8 cellular contexts compared by ENCODE assay signal in genomic region chr4:442685-443519, GRCh38. TPM values are rescaled to one million over a fixed set of nuclear protein-coding genes. Genes with fewer than 3 reads are reported as not detected.
DNase-seq lines count a peak whose midpoint lies in the region; ATAC-seq, FAIRE-seq and TF ChIP-seq lines count a peak whose summit lies in the region.
"Not testable (repeated sequence)": the region's sequence is repeated elsewhere in the genome, so short reads cannot be mapped to it uniquely, and the experiment has no call there.

No MANE protein-coding gene starts in this region.

- POLR2A ChIA-PET in CD8-positive, alpha-beta T cell (lab: Charles Lee), result interaction anchor here (0.8 kb wide), 1 partner anchor 31 kb away, joined by 4 read pairs; no protein-coding TSS in a partner anchor
- POLR2A ChIA-PET in HCT116 (lab: Charles Lee); HepG2 (lab: Yijun Ruan, JAX): not testable (repeated sequence)

- not testable (repeated sequence) for H4K20me1 ChIP-seq in HCT116 (ENCODE audit: insufficient read depth); HepG2 (ENCODE audit: insufficient read depth, low read length)

- TF ChIP-seq CTCF in CD8-positive, alpha-beta T cell (IDR thresholded peaks at IDR 0.05); HCT116 (IDR thresholded peaks at IDR 0.05 in 2 of 3, conservative IDR thresholded peaks at IDR 0.05 in 1 of 3; ENCODE audit: borderline replicate concordance in 1 of 3, insufficient read depth in 1 of 3, low read depth in 2 of 3, low read length in 2 of 3); HepG2 (CRISPR knock-in tag; IDR thresholded peaks at IDR 0.05); thoracic aorta (IDR thresholded peaks at IDR 0.05): not testable (repeated sequence)

- H3K9me3 Mint-ChIP-seq in CD8-positive, alpha-beta T cell, result peaks cover 48% of the 10 kb centered on the region
- peaks cover 69% of the 10 kb centered on the region for H3K9me3 Mint-ChIP-seq in T-helper 1 cell treated with Interleukin-12 subunit alpha and Interleukin-12 subunit beta and Interleukin-4 antibody, amounts not matched to agents 30 μg/mL and 1 μg/mL, for 36 hours
- peaks cover 61% of the 10 kb centered on the region for H3K9me3 Mint-ChIP-seq in activated naive CD8-positive, alpha-beta T cell treated with anti-CD3 and anti-CD28 coated beads, Interleukin-2, amount 50 U/mL, for 24 hours
- H3K9me3 Mint-ChIP-seq in natural killer cell treated with Interleukin-12 subunit alpha and Interleukin-12 subunit beta and Interleukin-15 and Interleukin-18, amount 100 ng/mL, for 72 hours, result peaks cover 28% of the 10 kb centered on the region

- not testable (repeated sequence) for H3K4me2 ChIP-seq in HCT116 (ENCODE audit: low read length); HepG2 (ENCODE audit: low read depth, low read length)

- peaks cover 13% of the 10 kb centered on the region for H3K36me3 ChIP-seq in CD8-positive, alpha-beta T cell (ENCODE audit: insufficient read depth, low read length)
- H3K36me3 ChIP-seq in HCT116 (ENCODE audit: control insufficient read depth in 1 of 2, insufficient read depth in 2 of 2, low read length in 2 of 2), result peaks cover 0 to 28% of the 10 kb centered on the region in 2 experiments; a peak in 1 of 4 replicates
- peaks cover 13% of the 10 kb centered on the region for H3K36me3 ChIP-seq in effector memory CD4-positive, alpha-beta T cell (ENCODE audit: control insufficient read depth, insufficient read depth, low read length)
- H3K36me3 ChIP-seq in HepG2 (replicated peaks in 1 of 2; ENCODE audit: control insufficient read depth in 1 of 2, insufficient read depth in 2 of 2, low read length in 2 of 2), result peaks cover 4 to 27% of the 10 kb centered on the region in 2 experiments; a peak in 4 of 5 replicates
- peaks cover 39% of the 10 kb centered on the region for H3K36me3 ChIP-seq in thoracic aorta

- H3K4me1 ChIP-seq in CD8-positive, alpha-beta T cell (ENCODE audit: insufficient read depth, low read length); HCT116 (ENCODE audit: control insufficient read depth in 1 of 2, insufficient read depth in 2 of 2, low read length in 2 of 2); effector memory CD4-positive, alpha-beta T cell (ENCODE audit: control insufficient read depth, insufficient read depth, low read length, poor library complexity, severe bottlenecking); HepG2 (ENCODE audit: insufficient read depth, low read length); thoracic aorta (ENCODE audit: control insufficient read depth in 1 of 2, low read depth in 2 of 2): not testable (repeated sequence)

- H3K9ac ChIP-seq in HCT116 (ENCODE audit: low read length); HepG2 (ENCODE audit: insufficient read depth, low read depth, low read length): not testable (repeated sequence)

- not testable (repeated sequence) for TF ChIP-seq RAD21 in HCT116 (IDR thresholded peaks at IDR 0.05; ENCODE audit: low read depth); HepG2 (CRISPR knock-in tag; IDR thresholded peaks at IDR 0.05)

- not testable (repeated sequence) for TF ChIP-seq POLR2A in HCT116 (IDR thresholded peaks at IDR 0.05; ENCODE audit: borderline replicate concordance, extremely low read depth, insufficient read depth, insufficient read length); HepG2 (IDR thresholded peaks at IDR 0.05; ENCODE audit: insufficient read depth in 1 of 2, low read depth in 2 of 2, low read length in 2 of 2)

- H3K27me3 Mint-ChIP-seq in CD8-positive, alpha-beta T cell (ENCODE audit: low read depth); T-helper 1 cell treated with Interleukin-12 subunit alpha and Interleukin-12 subunit beta and Interleukin-4 antibody, amounts not matched to agents 30 μg/mL and 1 μg/mL, for 36 hours (ENCODE audit: low read depth); activated naive CD8-positive, alpha-beta T cell treated with anti-CD3 and anti-CD28 coated beads, Interleukin-2, amount 50 U/mL, for 24 hours; natural killer cell treated with Interleukin-12 subunit alpha and Interleukin-12 subunit beta and Interleukin-15 and Interleukin-18, amount 100 ng/mL, for 72 hours: not testable (repeated sequence)

- H3K79me2 ChIP-seq in HCT116 (ENCODE audit: insufficient read depth, low read length), result peaks cover 32% of the 10 kb centered on the region
- H3K79me2 ChIP-seq in HepG2 (ENCODE audit: insufficient read depth, low read length), result not testable (repeated sequence)

- intact Hi-C loops in CD8-positive, alpha-beta T cell (cut with DNase I, micrococcal nuclease), result loop anchor here (5.0 kb wide), 2 partner anchors 39 to 66 kb away; no protein-coding TSS in a partner anchor
- intact Hi-C loops in HCT116 (cut with micrococcal nuclease); HepG2 (cut with micrococcal nuclease; ENCODE audit: unreplicated experiment): not testable (repeated sequence)

- H2AFZ ChIP-seq in HCT116 (ENCODE audit: low read depth, low read length, poor library complexity, severe bottlenecking); HepG2 (ENCODE audit: low read length): not testable (repeated sequence)

- H3K4me3 Mint-ChIP-seq in CD8-positive, alpha-beta T cell; T-helper 1 cell treated with Interleukin-12 subunit alpha and Interleukin-12 subunit beta and Interleukin-4 antibody, amounts not matched to agents 30 μg/mL and 1 μg/mL, for 36 hours; activated naive CD8-positive, alpha-beta T cell treated with anti-CD3 and anti-CD28 coated beads, Interleukin-2, amount 50 U/mL, for 24 hours; natural killer cell treated with Interleukin-12 subunit alpha and Interleukin-12 subunit beta and Interleukin-15 and Interleukin-18, amount 100 ng/mL, for 72 hours: not testable (repeated sequence)

- not testable (repeated sequence) for H3K27me3 ChIP-seq in CD8-positive, alpha-beta T cell (ENCODE audit: insufficient read depth, low read length); HCT116 (ENCODE audit: insufficient read depth, low read length); effector memory CD4-positive, alpha-beta T cell (replicated peaks; ENCODE audit: control insufficient read depth, insufficient read depth, low read length, poor library complexity, severe bottlenecking); HepG2 (ENCODE audit: control insufficient read depth in 1 of 2, insufficient read depth in 2 of 2, low read length in 2 of 2); thoracic aorta (replicated peaks; ENCODE audit: insufficient read depth)

- in situ Hi-C loops in HepG2 (cut with HindIII; ENCODE audit: extremely low pct_ligation_motif_present, low pct_unique_long_range_greater_than_20kb), result not testable (repeated sequence)

- RAD21 ChIA-PET in HCT116 (lab: Charles Lee; ENCODE audit: low non-redundant PET in 1 of 2, low total read pairs in 2 of 2, uncharacterized antibody in 2 of 2, unreplicated experiment in 2 of 2), result not testable (repeated sequence)

- not testable (repeated sequence) for TF ChIP-seq EP300 in HepG2 (IDR thresholded peaks at IDR 0.05; ENCODE audit: low read depth in 2 of 2, low read length in 2 of 2); HepG2 (CRISPR knock-in tag; IDR thresholded peaks at IDR 0.05; ENCODE audit: borderline replicate concordance)

- H3K27ac Mint-ChIP-seq in CD8-positive, alpha-beta T cell, result not testable (repeated sequence)
- peak overlapping the region; percentile 42 for H3K27ac Mint-ChIP-seq in T-helper 1 cell treated with Interleukin-12 subunit alpha and Interleukin-12 subunit beta and Interleukin-4 antibody, amounts not matched to agents 30 μg/mL and 1 μg/mL, for 36 hours
- peak overlapping the region; percentile 2 for H3K27ac Mint-ChIP-seq in activated naive CD8-positive, alpha-beta T cell treated with anti-CD3 and anti-CD28 coated beads, Interleukin-2, amount 50 U/mL, for 24 hours
- peak overlapping the region; percentile 7 to 28 for H3K27ac Mint-ChIP-seq in natural killer cell treated with Interleukin-12 subunit alpha and Interleukin-12 subunit beta and Interleukin-15 and Interleukin-18, amount 100 ng/mL, for 72 hours

- WGBS in HepG2 (ENCODE audit: low lambda C conversion rate), result 95% methylated on average over 10 of the region's 10 CpGs

- FAIRE-seq in HepG2 (lab: Jason Lieb, UNC), result not testable (repeated sequence)

- H3K27ac ChIP-seq in CD8-positive, alpha-beta T cell (ENCODE audit: low read depth, low read length); HCT116 (ENCODE audit: low read depth, low read length); effector memory CD4-positive, alpha-beta T cell (ENCODE audit: insufficient read depth, low read length, poor library complexity, severe bottlenecking); HepG2 (ENCODE audit: extremely low read length, insufficient read depth, low read length); thoracic aorta: not testable (repeated sequence)

- H3K4me1 Mint-ChIP-seq in CD8-positive, alpha-beta T cell (ENCODE audit: low read depth); T-helper 1 cell treated with Interleukin-12 subunit alpha and Interleukin-12 subunit beta and Interleukin-4 antibody, amounts not matched to agents 30 μg/mL and 1 μg/mL, for 36 hours (ENCODE audit: low read depth); activated naive CD8-positive, alpha-beta T cell treated with anti-CD3 and anti-CD28 coated beads, Interleukin-2, amount 50 U/mL, for 24 hours: not testable (repeated sequence)
- peaks cover 0 to 13% of the 10 kb centered on the region in 2 donors for H3K4me1 Mint-ChIP-seq in natural killer cell treated with Interleukin-12 subunit alpha and Interleukin-12 subunit beta and Interleukin-15 and Interleukin-18, amount 100 ng/mL, for 72 hours (ENCODE audit: low read depth in 2 of 2)

- H3K9me3 ChIP-seq in CD8-positive, alpha-beta T cell (ENCODE audit: low read length), result peaks cover 65% of the 10 kb centered on the region
- H3K9me3 ChIP-seq in HCT116 (ENCODE audit: control insufficient read depth in 1 of 2, insufficient read depth in 1 of 2, low read depth in 1 of 2, low read length in 2 of 2), result peaks cover 49 to 92% of the 10 kb centered on the region in 2 experiments
- H3K9me3 ChIP-seq in effector memory CD4-positive, alpha-beta T cell (ENCODE audit: control insufficient read depth, low read length), result peaks cover 91% of the 10 kb centered on the region
- H3K9me3 ChIP-seq in HepG2 (ENCODE audit: low read length), result peaks cover 100% of the 10 kb centered on the region
- H3K9me3 ChIP-seq in thoracic aorta, result peaks cover 100% of the 10 kb centered on the region

- CTCF ChIA-PET in CD8-positive, alpha-beta T cell (lab: Charles Lee); HCT116 (lab: Charles Lee); HepG2 (lab: Yijun Ruan, JAX; ENCODE audit: low intra/inter-chr PET ratio, low total read pairs): not testable (repeated sequence)

- peaks cover 71% of the 10 kb centered on the region for H3K36me3 Mint-ChIP-seq in CD8-positive, alpha-beta T cell
- peaks cover 54% of the 10 kb centered on the region for H3K36me3 Mint-ChIP-seq in T-helper 1 cell treated with Interleukin-12 subunit alpha and Interleukin-12 subunit beta and Interleukin-4 antibody, amounts not matched to agents 30 μg/mL and 1 μg/mL, for 36 hours (ENCODE audit: low read depth)
- H3K36me3 Mint-ChIP-seq in activated naive CD8-positive, alpha-beta T cell treated with anti-CD3 and anti-CD28 coated beads, Interleukin-2, amount 50 U/mL, for 24 hours (ENCODE audit: low read depth), result peaks cover 86% of the 10 kb centered on the region
- peaks cover 70% of the 10 kb centered on the region for H3K36me3 Mint-ChIP-seq in natural killer cell treated with Interleukin-12 subunit alpha and Interleukin-12 subunit beta and Interleukin-15 and Interleukin-18, amount 100 ng/mL, for 72 hours

- not testable (repeated sequence) for DNase-seq in CD8-positive, alpha-beta T cell; HCT116 (ENCODE audit: low read depth, low spot score); activated naive CD8-positive, alpha-beta T cell treated with anti-CD3 and anti-CD28 coated beads, Interleukin-2, amount 50 U/mL, for 24 hours; effector memory CD4-positive, alpha-beta T cell; HepG2 (ENCODE audit: low spot score); natural killer cell treated with Interleukin-12 subunit alpha and Interleukin-12 subunit beta and Interleukin-15 and Interleukin-18, amount 100 ng/mL, for 72 hours (ENCODE audit: low spot score); thoracic aorta (ENCODE audit: low spot score)

- peak overlapping the region; percentile 8 for H3K4me3 ChIP-seq in CD8-positive, alpha-beta T cell (ENCODE audit: low read depth, low read length)
- H3K4me3 ChIP-seq in HCT116 (replicated peaks in 1 of 2; ENCODE audit: low read depth in 1 of 2, low read length in 2 of 2); HepG2 (replicated peaks in 1 of 3; ENCODE audit: insufficient read depth in 1 of 3, low read depth in 2 of 3, low read length in 3 of 3): not testable (repeated sequence)
- peak overlapping the region; percentile 11 for H3K4me3 ChIP-seq in effector memory CD4-positive, alpha-beta T cell (ENCODE audit: insufficient read depth, low read depth, low read length, poor library complexity, severe bottlenecking)
- peak overlapping the region; percentile 36 for H3K4me3 ChIP-seq in thoracic aorta

- H3K9me2 ChIP-seq in HCT116 (ENCODE audit: insufficient read depth), result not testable (repeated sequence)

- not testable (repeated sequence) for BruUV-seq in HCT116 (replicated peaks; lab: Mats Ljungman, UMichigan); HepG2 (replicated peaks; lab: Mats Ljungman, UMichigan)

- not testable (repeated sequence) for ATAC-seq in CD8-positive, alpha-beta T cell; HCT116; activated naive CD8-positive, alpha-beta T cell treated with anti-CD3 and anti-CD28 coated beads, Interleukin-2, amount 50 U/mL, for 24 hours; HepG2; natural killer cell treated with Interleukin-12 subunit alpha and Interleukin-12 subunit beta and Interleukin-15 and Interleukin-18, amount 100 ng/mL, for 72 hours; thoracic aorta (ENCODE audit: insufficient number of reproducible peaks, low FRiP score, low read depth)

RNA-seq across cellular contexts. Expression of gene ZNF721, which starts 56.1 kb away (rescaled TPM):
- total RNA-seq in CD8-positive, alpha-beta T cell, result 10 to 100 TPM; 44.9 to 45.2 TPM
- total RNA-seq in HCT116 (2021; ENCODE audit: unreplicated experiment), result 34.5 TPM
- 25.5 and 29.2 TPM in 2 replicates for polyA plus RNA-seq in HCT116 (2012)
- total RNA-seq in HepG2 (2016; rRNA removed; fragmentation: Illumina TruSeq; extraction: Trizol), result 22.1 and 30.8 TPM in 2 replicates
- 5.8 and 6.7 TPM in 2 replicates for total RNA-seq in HepG2 (2016; cell fraction: cytosol; rRNA removed; fragmentation: Illumina TruSeq; extraction: Trizol; ENCODE audit: low read depth)
- total RNA-seq in HepG2 (2016; cell fraction: insoluble cytoplasmic fraction; rRNA removed; fragmentation: Illumina TruSeq; extraction: Trizol), result 19.8 and 25.5 TPM in 2 replicates
- total RNA-seq in HepG2 (2016; cell fraction: membrane; rRNA removed; fragmentation: Illumina TruSeq; extraction: Trizol), result 9.7 and 10.0 TPM in 2 replicates
- 52.2 and 56.6 TPM in 2 replicates for total RNA-seq in HepG2 (2016; cell fraction: nucleus; rRNA removed; fragmentation: Illumina TruSeq; extraction: Trizol)
- polyA plus RNA-seq in HepG2 (2011; rRNA removed), result 7.3 and 8.5 TPM in 2 replicates
- polyA plus RNA-seq in HepG2 (2011; cell fraction: cytosol; rRNA removed), result 4.1 and 5.4 TPM in 2 replicates
- 9.3 and 11.0 TPM in 2 replicates for polyA plus RNA-seq in HepG2 (2011; cell fraction: nucleus; rRNA removed)
- polyA plus RNA-seq in HepG2 (2012), result 15.8 and 19.1 TPM in 2 replicates
- polyA plus RNA-seq in HepG2 (2016; cell fraction: cytosol; fragmentation: Illumina TruSeq; extraction: Trizol; ENCODE audit: low read depth), result 3.4 and 4.8 TPM in 2 replicates
- polyA plus RNA-seq in HepG2 (2016; cell fraction: insoluble cytoplasmic fraction; fragmentation: Illumina TruSeq; extraction: Trizol; ENCODE audit: low read depth), result 17.6 and 19.7 TPM in 2 replicates
- 3.4 and 3.9 TPM in 2 replicates for polyA plus RNA-seq in HepG2 (2016; cell fraction: membrane; fragmentation: Illumina TruSeq; extraction: Trizol; ENCODE audit: low read depth)
- polyA plus RNA-seq in HepG2 (2016; cell fraction: nucleus; fragmentation: Illumina TruSeq; extraction: Trizol; ENCODE audit: insufficient read depth, low read depth), result 46.6 and 52.5 TPM in 2 replicates
- polyA minus RNA-seq in HepG2 (2011; rRNA and poly(A)+ RNA removed; ENCODE audit: low replicate concordance), result 9.2 and 12.5 TPM in 2 replicates
- polyA minus RNA-seq in HepG2 (2011; cell fraction: cytosol; rRNA and poly(A)+ RNA removed), result 8.0 and 10.3 TPM in 2 replicates
- polyA minus RNA-seq in HepG2 (2011; cell fraction: nucleus; rRNA and poly(A)+ RNA removed), result 63.2 and 68.8 TPM in 2 replicates
- total RNA-seq in natural killer cell treated with Interleukin-12 subunit alpha and Interleukin-12 subunit beta and Interleukin-15 and Interleukin-18, amount 100 ng/mL, for 72 hours, result 10 to 100 TPM; 30.7 to 48.6 TPM
- 10 to 100 TPM; 12.2 to 45.5 TPM for total RNA-seq in thoracic aorta

RNA-seq across cellular contexts. Expression of gene PIGG, which starts 56.1 kb away (rescaled TPM):
- total RNA-seq in CD8-positive, alpha-beta T cell, result 10 to 100 TPM; 58.7 to 61.4 TPM
- total RNA-seq in HCT116 (2021; ENCODE audit: unreplicated experiment) (38.6 TPM), HepG2 (2016; rRNA removed; fragmentation: Illumina TruSeq; extraction: Trizol) (15.2 and 34.4 TPM in 2 replicates), thoracic aorta (10 to 100 TPM; 46.6 to 74.3 TPM)
- 25.0 and 29.6 TPM in 2 replicates for polyA plus RNA-seq in HCT116 (2012)
- 7.6 and 8.9 TPM in 2 replicates for total RNA-seq in HepG2 (2016; cell fraction: cytosol; rRNA removed; fragmentation: Illumina TruSeq; extraction: Trizol; ENCODE audit: low read depth)
- total RNA-seq in HepG2 (2016; cell fraction: insoluble cytoplasmic fraction; rRNA removed; fragmentation: Illumina TruSeq; extraction: Trizol), result 13.6 and 34.0 TPM in 2 replicates
- 11.8 and 14.1 TPM in 2 replicates for total RNA-seq in HepG2 (2016; cell fraction: membrane; rRNA removed; fragmentation: Illumina TruSeq; extraction: Trizol)
- total RNA-seq in HepG2 (2016; cell fraction: nucleus; rRNA removed; fragmentation: Illumina TruSeq; extraction: Trizol), result 49.2 and 56.6 TPM in 2 replicates
- 48.9 and 49.7 TPM in 2 replicates for polyA plus RNA-seq in HepG2 (2011; rRNA removed)
- polyA plus RNA-seq in HepG2 (2011; cell fraction: cytosol; rRNA removed), result 22.7 and 24.8 TPM in 2 replicates
- 174 and 175 TPM in 2 replicates for polyA plus RNA-seq in HepG2 (2011; cell fraction: nucleus; rRNA removed)
- polyA plus RNA-seq in HepG2 (2012), result 26.4 and 37.4 TPM in 2 replicates
- polyA plus RNA-seq in HepG2 (2016; cell fraction: cytosol; fragmentation: Illumina TruSeq; extraction: Trizol; ENCODE audit: low read depth), result 3.8 and 4.2 TPM in 2 replicates
- 10.8 and 13.5 TPM in 2 replicates for polyA plus RNA-seq in HepG2 (2016; cell fraction: insoluble cytoplasmic fraction; fragmentation: Illumina TruSeq; extraction: Trizol; ENCODE audit: low read depth)
- polyA plus RNA-seq in HepG2 (2016; cell fraction: membrane; fragmentation: Illumina TruSeq; extraction: Trizol; ENCODE audit: low read depth), result 7.6 and 7.7 TPM in 2 replicates
- polyA plus RNA-seq in HepG2 (2016; cell fraction: nucleus; fragmentation: Illumina TruSeq; extraction: Trizol; ENCODE audit: insufficient read depth, low read depth), result 84.5 and 84.7 TPM in 2 replicates
- 58.1 and 71.6 TPM in 2 replicates for polyA minus RNA-seq in HepG2 (2011; rRNA and poly(A)+ RNA removed; ENCODE audit: low replicate concordance)
- polyA minus RNA-seq in HepG2 (2011; cell fraction: cytosol; rRNA and poly(A)+ RNA removed), result 14.6 and 15.7 TPM in 2 replicates
- polyA minus RNA-seq in HepG2 (2011; cell fraction: nucleus; rRNA and poly(A)+ RNA removed), result 111 and 114 TPM in 2 replicates
- 10 to 100 TPM; 56.4 to 74.8 TPM for total RNA-seq in natural killer cell treated with Interleukin-12 subunit alpha and Interleukin-12 subunit beta and Interleukin-15 and Interleukin-18, amount 100 ng/mL, for 72 hours
